ENCODE assay signal across 26 cellular contexts in the genomic region with DNA sequence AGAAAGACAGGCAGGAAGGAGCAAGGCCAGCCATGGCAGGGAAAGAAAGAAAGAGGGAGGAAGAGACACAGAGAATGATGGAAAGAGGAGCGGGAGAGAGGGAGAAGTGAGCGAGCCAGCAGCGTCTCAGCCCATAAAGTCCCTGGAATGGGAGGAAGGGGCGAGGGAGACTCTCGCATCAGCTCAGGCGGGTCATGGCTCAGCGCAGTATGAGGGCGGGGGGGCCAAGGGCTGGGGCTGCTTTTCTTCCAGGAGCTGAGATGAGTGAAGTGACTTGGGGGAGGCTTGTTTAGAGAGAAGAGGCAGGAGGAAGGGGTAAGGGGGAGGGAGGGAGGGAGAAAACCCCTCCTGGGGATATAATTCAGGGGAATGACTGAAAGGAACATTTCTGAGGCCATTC.
DNase-seq lines count a peak whose midpoint lies in the region; FAIRE-seq and TF ChIP-seq lines count a peak whose summit lies in the region.
"Had no signal": no experiment of that assay in that cellular context is flagged by ENCODE, and none has a peak within 500 bp of the region (broad histone marks: within the 10 kb centered on the region; RNA-seq: fewer than 3 reads in every experiment).

No MANE protein-coding gene starts in this region.

- no peak overlapping the region for H3K4me3 Mint-ChIP-seq in endodermal cell
- peak overlapping the region; percentile 39 for H3K4me3 Mint-ChIP-seq in nephron progenitor cell
- H3K4me3 Mint-ChIP-seq in HFFc6 = no peak overlapping the region
- H3K4me3 Mint-ChIP-seq: CD4-positive, alpha-beta T cell; CD8-positive, alpha-beta memory T cell had no signal

- H3K9ac ChIP-seq in endodermal cell (ENCODE audit: extremely low read depth, low read length, poor library complexity, severe bottlenecking) (no peak overlapping the region), Karpas-422 (ENCODE audit: low read length) (no peak overlapping the region)
- H3K9ac ChIP-seq: BLaER1 treated with 17β-estradiol and CSF1 and Interleukin-3, amounts not matched to agents 10 nM and 100 nM had no signal

- H3K9me3 Mint-ChIP-seq in endodermal cell = no peaks in the 10 kb centered on the region
- H3K9me3 Mint-ChIP-seq in nephron progenitor cell = no peaks in the 10 kb centered on the region
- H3K9me3 Mint-ChIP-seq in HFFc6 = no peaks in the 10 kb centered on the region
- H3K9me3 Mint-ChIP-seq: CD4-positive, alpha-beta T cell had no signal

- FAIRE-seq in GM12891 (lab: Jason Lieb, UNC) = no peak
- FAIRE-seq: A549, D721Med, GM12878, GM18507 had no signal

- no peaks in the 10 kb centered on the region for H3K79me2 ChIP-seq in Karpas-422 (ENCODE audit: low read length)

- H3K4me1 ChIP-seq in HEK293 (ENCODE audit: control insufficient read depth, insufficient read depth, low read length) (no peaks in the 10 kb centered on the region), endodermal cell (ENCODE audit: control insufficient read depth, insufficient read depth, low read length) (peaks cover 3% of the 10 kb centered on the region), spleen (no peaks in the 10 kb centered on the region), Karpas-422 (ENCODE audit: low read length) (no peaks in the 10 kb centered on the region)
- H3K4me1 ChIP-seq: A549; BE2C; BLaER1 treated with 17β-estradiol and CSF1 and Interleukin-3, amounts not matched to agents 10 nM and 100 nM had no signal

- no peak overlapping the region for H2AFZ ChIP-seq in Karpas-422 (ENCODE audit: low read length)

- DNase-seq in endodermal cell (peak; percentile 47), nephron progenitor cell (peak; percentile 70), spleen (peak; percentile 32), Karpas-422 (no peak), NCI-H1930 (lab: John Stamatoyannopoulos, UW) (no peak), HFFc6 (no peak), GM12891 (ENCODE audit: insufficient read length, low spot score) (no peak)
- DNase-seq: 8988T; ACHN; AML-193; BE2C; CD4-positive, alpha-beta T cell; CD8-positive, alpha-beta memory T cell; DMS 273 treated with DMSO at 0.1 percent for 48 hours; DMS79; EL; GDM1; GOT3; HCEC 1CT had no signal

- peaks cover 30% of the 10 kb centered on the region for H3K27me3 ChIP-seq in endodermal cell (ENCODE audit: control insufficient read depth, insufficient read depth, low read length, poor library complexity, severe bottlenecking)
- H3K27me3 ChIP-seq in spleen (replicated peaks in 1 of 7) = peaks cover 0 to 95% (median 47%) of the 10 kb centered on the region in 7 donors
- no peaks in the 10 kb centered on the region for H3K27me3 ChIP-seq in Karpas-422 (ENCODE audit: low read length)

- no peak overlapping the region for H3K27ac ChIP-seq in HEK293 (ENCODE audit: extremely low read depth, low read depth, low read length)
- H3K27ac ChIP-seq in endodermal cell (ENCODE audit: low read depth, low read length) = no peak overlapping the region
- no peak overlapping the region for H3K27ac ChIP-seq in spleen
- no peak overlapping the region for H3K27ac ChIP-seq in Karpas-422 (ENCODE audit: low read length)
- H3K27ac ChIP-seq: A549; BLaER1 treated with 17β-estradiol and CSF1 and Interleukin-3, amounts not matched to agents 10 nM and 100 nM had no signal

- POLR2A ChIA-PET in HEK293 (lab: Yijun Ruan, JAX) = no interaction called here

- 84 to 89% methylated on average over 7 to 8 of the region's 8 CpGs for WGBS in endodermal cell (ENCODE audit: insufficient coverage in 1 of 2, insufficient read length in 1 of 2), 2 experiments
- 35 to 60% (median 54%) methylated on average over 8 of the region's 8 CpGs for WGBS in spleen, 5 donors

- no peaks in the 10 kb centered on the region for H3K9me3 ChIP-seq in HEK293 (ENCODE audit: control insufficient read depth, insufficient read depth, low read depth, low read length)
- no peaks in the 10 kb centered on the region for H3K9me3 ChIP-seq in endodermal cell (ENCODE audit: control insufficient read depth, low read length)
- no peaks in the 10 kb centered on the region for H3K9me3 ChIP-seq in spleen
- no peaks in the 10 kb centered on the region for H3K9me3 ChIP-seq in Karpas-422 (ENCODE audit: low read length)
- H3K9me3 ChIP-seq: A549; BE2C; BLaER1 treated with 17β-estradiol and CSF1 and Interleukin-3, amounts not matched to agents 10 nM and 100 nM had no signal

- H4K20me1 ChIP-seq in Karpas-422 (ENCODE audit: insufficient read depth, low read depth, low read length) = no peaks in the 10 kb centered on the region
- H4K20me1 ChIP-seq: BLaER1 treated with 17β-estradiol and CSF1 and Interleukin-3, amounts not matched to agents 10 nM and 100 nM had no signal

- H3K4me3 ChIP-seq in HEK293 (ENCODE audit: low read depth, low read length) = no peak overlapping the region
- H3K4me3 ChIP-seq in endodermal cell (ENCODE audit: low read length) = no peak overlapping the region
- no peak overlapping the region for H3K4me3 ChIP-seq in spleen
- H3K4me3 ChIP-seq in Karpas-422 (ENCODE audit: low read length) = no peak overlapping the region
- H3K4me3 ChIP-seq: A549; BLaER1 treated with 17β-estradiol and CSF1 and Interleukin-3, amounts not matched to agents 10 nM and 100 nM; GM12878 had no signal

- TF ChIP-seq POLR2A in spleen (IDR thresholded peaks at IDR 0.05) (no peak), GM12891 (IDR thresholded peaks at IDR 0.05; ENCODE audit: low read depth, low read length) (no peak)

- CTCF ChIA-PET in HEK293 (lab: Yijun Ruan, JAX) = interaction anchor here (0.6 to 1.1 kb wide), 3 partner anchors 33 to 1306 kb away, joined by 3 to 8 read pairs (median 3); no protein-coding TSS in a partner anchor

- H3K27ac Mint-ChIP-seq in endodermal cell (no peak overlapping the region), nephron progenitor cell (peak overlapping the region; percentile 88), HFFc6 (no peak overlapping the region)
- H3K27ac Mint-ChIP-seq: CD14-positive monocyte; CD4-positive, alpha-beta T cell; CD8-positive, alpha-beta memory T cell had no signal

- H3K4me1 Mint-ChIP-seq in endodermal cell (peaks cover 15% of the 10 kb centered on the region), nephron progenitor cell (peaks cover 90% of the 10 kb centered on the region), HFFc6 (ENCODE audit: low read depth) (no peaks in the 10 kb centered on the region)
- H3K4me1 Mint-ChIP-seq: CD14-positive monocyte had no signal

- H3K36me3 ChIP-seq in HEK293 (ENCODE audit: control insufficient read depth in 2 of 2, insufficient read depth in 1 of 2, low read length in 2 of 2) = no peaks in the 10 kb centered on the region
- H3K36me3 ChIP-seq in endodermal cell (ENCODE audit: control insufficient read depth, insufficient read depth, low read length) = no peaks in the 10 kb centered on the region
- no peaks in the 10 kb centered on the region for H3K36me3 ChIP-seq in spleen
- no peaks in the 10 kb centered on the region for H3K36me3 ChIP-seq in Karpas-422 (ENCODE audit: insufficient read depth, low read length)
- H3K36me3 ChIP-seq: BE2C; BLaER1 treated with 17β-estradiol and CSF1 and Interleukin-3, amounts not matched to agents 10 nM and 100 nM had no signal

- intact Hi-C loops in spleen (cut with DNase I; ENCODE audit: low total_unique reads) = no loop called here

- H3K27me3 Mint-ChIP-seq in endodermal cell (ENCODE audit: insufficient read depth) = peaks cover 48% of the 10 kb centered on the region
- peaks cover 10% of the 10 kb centered on the region for H3K27me3 Mint-ChIP-seq in nephron progenitor cell (ENCODE audit: low read depth, poor library complexity)
- H3K27me3 Mint-ChIP-seq in HFFc6 (ENCODE audit: insufficient read depth) = peaks cover 60% of the 10 kb centered on the region

- H3K4me2 ChIP-seq in Karpas-422 (ENCODE audit: low read depth, low read length, poor library complexity, severe bottlenecking) = no peak overlapping the region
- H3K4me2 ChIP-seq: A549; BLaER1 treated with 17β-estradiol and CSF1 and Interleukin-3, amounts not matched to agents 10 nM and 100 nM had no signal

- TF ChIP-seq CTCF in HEK293 (tag by site-specific recombination; IDR thresholded peaks at IDR 0.05) = no peak
- no peak for TF ChIP-seq CTCF in endodermal cell (conservative IDR thresholded peaks at IDR 0.05)
- no peak for TF ChIP-seq CTCF in nephron progenitor cell (IDR thresholded peaks at IDR 0.05)
- no peak for TF ChIP-seq CTCF in spleen (IDR thresholded peaks at IDR 0.05 in 8 of 11, conservative IDR thresholded peaks at IDR 0.05 in 3 of 11)
- TF ChIP-seq CTCF in HFFc6 (IDR thresholded peaks at IDR 0.05) = no peak

- no peaks in the 10 kb centered on the region for H3K9me2 ChIP-seq in Karpas-422 (replicated peaks; ENCODE audit: insufficient read depth, low read length)

- H3K36me3 Mint-ChIP-seq in endodermal cell (ENCODE audit: low read depth) (no peaks in the 10 kb centered on the region), nephron progenitor cell (ENCODE audit: low read depth) (no peaks in the 10 kb centered on the region), HFFc6 (ENCODE audit: low read depth) (no peaks in the 10 kb centered on the region)
- H3K36me3 Mint-ChIP-seq: CD14-positive monocyte; CD8-positive, alpha-beta memory T cell had no signal

TF ChIP-seq in HEK293, 187 proteins besides CTCF, POLR2A, EP300 and RAD21:
- TF ChIP-seq SETDB1 (IDR thresholded peaks at IDR 0.05; ENCODE audit: insufficient read length, low read length) = no peak
- 0 out of 2 replicates have a peak, but pooled peaks have one; percentile 21 for TF ChIP-seq ZNF366 (tag by site-specific recombination; conservative IDR thresholded peaks at IDR 0.05)

TF ChIP-seq in GM12891, 5 proteins besides CTCF, POLR2A, EP300 and RAD21:
- TF ChIP-seq POU2F2 (IDR thresholded peaks at IDR 0.05; ENCODE audit: low read depth, low read length) = no peak

Comparison
In these comparisons a context has a peak if more than half of its experiments do, and no peak if none do; other contexts are left out.
1. DNase-seq: peak in endodermal cell (single experiment), nephron progenitor cell (single experiment) and spleen (single experiment); none in Karpas-422 (single experiment), NCI-H1930 (0 of 2), HFFc6 (single experiment) and GM12891 (single experiment).